18 cellular contexts compared by ENCODE assay signal in genomic region chr22:48849963-48850657, GRCh38.
"Had no signal": no experiment of that assay in that cellular context is flagged by ENCODE, and none has a peak within 500 bp of the region (broad histone marks: within the 10 kb centered on the region; RNA-seq: fewer than 3 reads in every experiment).

No MANE protein-coding gene starts in this region.

- FAIRE-seq: bronchial epithelial cell had no signal

- H3K36me3 ChIP-seq: esophagus squamous epithelium, prostate gland had no signal

- H3K4me1 ChIP-seq: esophagus squamous epithelium, prostate gland, testis had no signal

- H3K4me3 ChIP-seq: dorsolateral prefrontal cortex, esophagus squamous epithelium, mucosa of descending colon, prostate gland, testis had no signal

- H3K27me3 ChIP-seq: dorsolateral prefrontal cortex, testis had no signal

- H3K27ac ChIP-seq: dorsolateral prefrontal cortex, esophagus squamous epithelium, prostate gland, testis had no signal

- DNase-seq: activated CD4-positive, alpha-beta T cell treated with anti-CD3 and anti-CD28 coated beads, Interleukin-2, amount 50 U/mL, for 1 hour; activated CD4-positive, CD25-positive, alpha-beta regulatory T cell; activated gamma-delta T cell treated with Interleukin-2 at 50 U/mL for 16 hours; activated naive CD8-positive, alpha-beta T cell treated with anti-CD3 and anti-CD28 coated beads, Interleukin-2, amount 10 ng/mL, durations not matched to agents 7 days and 5 days; esophagus squamous epithelium; foreskin fibroblast; head of caudate nucleus; left colon; natural killer cell; nucleus accumbens; stimulated activated CD4-positive, alpha-beta T cell treated with anti-CD3 and anti-CD28 coated beads, Interleukin-4, amount 100 ng/mL, for 1 hour; stimulated activated CD8-positive, alpha-beta memory T cell treated with anti-CD3 and anti-CD28 coated beads, Interleukin-4, amount 100 ng/mL, for 48 hours; stimulated activated naive CD8-positive, alpha-beta T cell treated with anti-CD3 and anti-CD28 coated beads, Interleukin-15, amount 100 ng/mL, for 72 hours; testis had no signal

- H3K9me3 ChIP-seq: esophagus squamous epithelium, mucosa of descending colon, prostate gland, testis had no signal

- ATAC-seq: left colon; mucosa of descending colon; natural killer cell; stimulated activated naive CD8-positive, alpha-beta T cell treated with anti-CD3 and anti-CD28 coated beads, Interleukin-15, amount 100 ng/mL, for 72 hours had no signal
